ENCODE assay signal across 8 cellular contexts in the genomic region with DNA sequence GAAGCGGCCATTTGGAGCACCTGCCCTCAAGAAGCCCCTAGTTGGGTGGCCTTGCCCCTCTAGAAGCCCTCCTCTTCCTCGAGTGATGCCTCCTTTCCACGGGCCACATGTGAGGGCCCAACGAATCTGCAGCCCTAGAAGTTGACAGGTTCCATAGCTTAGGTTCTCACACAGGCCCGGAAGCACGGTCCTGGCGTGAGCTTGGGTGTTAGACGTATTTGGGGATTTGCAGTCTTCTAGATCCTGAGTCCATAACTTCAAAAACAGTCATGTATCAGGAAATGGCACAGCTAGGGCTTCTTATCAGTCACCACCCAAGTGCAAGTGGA.
DNase-seq lines count a peak whose midpoint lies in the region; ATAC-seq lines count a peak whose summit lies in the region.

No MANE protein-coding gene starts in this region.

- peaks cover 4% of the 10 kb centered on the region for H3K27me3 ChIP-seq in iPS-18a (ENCODE audit: control insufficient read depth, insufficient read depth, low read length)

- H3K4me1 Mint-ChIP-seq in activated T-cell treated with anti-CD3 and anti-CD28 coated beads, Interleukin-2, amount 50 U/mL, for 24 hours (ENCODE audit: low read depth), result peaks cover 37% of the 10 kb centered on the region

- H3K9me3 Mint-ChIP-seq in activated T-cell treated with anti-CD3 and anti-CD28 coated beads, Interleukin-2, amount 50 U/mL, for 24 hours, result no peaks in the 10 kb centered on the region

- H3K27ac Mint-ChIP-seq in activated T-cell treated with anti-CD3 and anti-CD28 coated beads, Interleukin-2, amount 50 U/mL, for 24 hours, result peak overlapping the region; percentile 85

- no peaks in the 10 kb centered on the region for H3K27me3 Mint-ChIP-seq in activated T-cell treated with anti-CD3 and anti-CD28 coated beads, Interleukin-2, amount 50 U/mL, for 24 hours

- H3K36me3 Mint-ChIP-seq in activated T-cell treated with anti-CD3 and anti-CD28 coated beads, Interleukin-2, amount 50 U/mL, for 24 hours (ENCODE audit: low read depth), result peaks cover 34% of the 10 kb centered on the region

- peak; percentile 1 for DNase-seq in activated gamma-delta T cell treated with anti-CD3 and anti-CD28 coated beads, Interleukin-2, amount 50 U/mL, for 16 hours (ENCODE audit: low read depth)
- DNase-seq in activated gamma-delta T cell treated with Interleukin-2 at 50 U/mL for 16 hours (no peak), substantia nigra (lab: John Stamatoyannopoulos, UW) (peak in 2 of 49 donors; percentile 48 to 55)
- no peak for DNase-seq in activated T-cell treated with anti-CD3 and anti-CD28 coated beads, Interleukin-2, amount 50 U/mL, for 24 hours
- no peak for DNase-seq in stimulated activated CD4-positive, alpha-beta T cell treated with anti-CD3 and anti-CD28 coated beads, Interleukin-2, amount 100 ng/mL, for 24 hours

- no peak overlapping the region for H3K27ac ChIP-seq in iPS-18a (ENCODE audit: low read length)
- peak overlapping the region; percentile 88 for H3K27ac ChIP-seq in substantia nigra (ENCODE audit: low read depth, low read length, poor library complexity, severe bottlenecking)

- no peaks in the 10 kb centered on the region for H3K36me3 ChIP-seq in iPS-18a (ENCODE audit: control insufficient read depth, low read depth, low read length)

- peak overlapping the region; percentile 93 for H3K4me3 ChIP-seq in iPS-18a (ENCODE audit: low read length)

- peak overlapping the region; percentile 77 for H3K4me3 Mint-ChIP-seq in activated T-cell treated with anti-CD3 and anti-CD28 coated beads, Interleukin-2, amount 50 U/mL, for 24 hours

- ATAC-seq in GM18502 (IDR thresholded peaks at IDR 0.05; ENCODE audit: poor library complexity, unreplicated experiment) (no peak), GM21723 (IDR thresholded peaks at IDR 0.05; ENCODE audit: unreplicated experiment) (no peak)

- no peak overlapping the region for H3K9ac ChIP-seq in iPS-18a (ENCODE audit: low read length)

- H3K4me1 ChIP-seq in iPS-18a (ENCODE audit: control insufficient read depth, low read depth, low read length), result peaks cover 18% of the 10 kb centered on the region

- no peaks in the 10 kb centered on the region for H3K9me3 ChIP-seq in iPS-18a (ENCODE audit: control insufficient read depth, low read depth, low read length)
